21 cellular contexts compared by ENCODE assay signal in the genomic region with DNA sequence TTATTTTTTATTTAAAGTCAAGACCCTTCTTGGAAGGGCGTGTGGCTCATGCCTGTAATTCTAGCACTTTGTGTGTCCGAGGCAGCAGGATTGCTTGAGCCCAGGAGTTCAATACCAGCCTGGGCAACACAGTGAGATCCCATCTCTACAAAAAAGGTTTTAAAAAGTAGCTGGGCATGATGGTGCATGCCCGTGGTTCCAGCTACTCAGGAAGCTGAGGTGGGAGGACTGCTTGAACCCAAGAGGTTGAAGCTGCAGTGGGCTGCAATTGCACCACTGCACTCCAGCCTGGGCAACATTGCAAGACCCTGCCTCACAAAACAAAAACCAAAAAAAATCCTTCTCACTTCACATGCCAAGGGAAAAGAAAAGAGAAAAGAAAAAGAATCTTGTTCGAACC.
"Had no signal": no experiment of that assay in that cellular context is flagged by ENCODE, and none has a peak within 500 bp of the region (broad histone marks: within the 10 kb centered on the region; RNA-seq: fewer than 3 reads in every experiment).

No MANE protein-coding gene starts in this region.

- H3K27me3 ChIP-seq: esophagus squamous epithelium, left lung, right atrium auricular region, sigmoid colon, stomach, testis, tibial artery, upper lobe of left lung, uterus had no signal

- H3K9me3 ChIP-seq: esophagus squamous epithelium, left lung, prostate gland, right atrium auricular region, sigmoid colon, stomach, testis, tibial artery, upper lobe of left lung, uterus had no signal

- DNase-seq: erythroblast; esophagus squamous epithelium; foreskin melanocyte; mesendoderm; midbrain; naive thymus-derived CD4-positive, alpha-beta T cell; nucleus accumbens; sigmoid colon; stimulated activated CD4-positive, alpha-beta T cell treated with anti-CD3 and anti-CD28 coated beads, Interleukin-2, amount 100 ng/mL, for 24 hours; stimulated activated CD4-positive, alpha-beta T cell treated with anti-CD3 and anti-CD28 coated beads, Interleukin-4, amount 100 ng/mL, for 24 hours; stimulated activated naive CD4-positive, alpha-beta T cell treated with Interleukin-2 at 50 U/mL for 16 hours; stomach; testis; tibial artery; upper lobe of left lung; uterus had no signal

- H3K4me1 ChIP-seq: prostate gland, uterus had no signal

- H3K4me3 ChIP-seq: coronary artery, esophagus squamous epithelium, left lung, prostate gland, right atrium auricular region, sigmoid colon, stomach, testis, tibial artery, upper lobe of left lung, uterus had no signal

- H3K27ac ChIP-seq: coronary artery, left lung, prostate gland, right atrium auricular region, sigmoid colon, stomach, testis, tibial artery, uterus had no signal

- H3K36me3 ChIP-seq: prostate gland, right atrium auricular region, upper lobe of left lung, uterus had no signal

- ATAC-seq: left lung; naive thymus-derived CD4-positive, alpha-beta T cell; stimulated activated effector memory CD8-positive, alpha-beta T cell treated with anti-CD3 and anti-CD28 coated beads, Interleukin-12 subunit alpha, Interleukin-12 subunit beta, amount 100 ng/mL, for 72 hours had no signal
